Comparison of ENCODE assay signal across 1 cellular context in the genomic region with DNA sequence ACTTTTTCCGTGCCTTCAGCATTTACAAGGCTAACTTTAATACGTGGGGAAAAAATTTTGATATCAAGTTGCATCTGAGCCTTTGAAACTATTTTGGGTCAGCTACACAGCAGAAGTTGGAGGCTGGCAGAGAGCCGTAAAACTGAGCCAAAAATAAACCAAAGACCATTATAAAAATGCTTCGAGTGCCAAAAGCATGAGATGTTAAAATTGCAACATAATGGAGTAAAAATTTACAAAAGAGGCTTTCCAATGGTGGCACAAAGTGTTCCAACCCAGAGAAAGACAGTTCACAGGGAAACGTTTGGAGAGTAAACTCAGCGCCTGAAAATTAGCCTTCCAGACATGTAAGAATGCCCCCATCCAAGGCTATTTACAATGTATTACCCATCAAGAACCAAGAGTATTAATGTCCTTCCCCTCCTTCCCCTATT.
A peak's percentile ranks its signal among the peaks of the same experiment; 100 is the strongest.
TF ChIP-seq lines count a peak whose summit lies in the region.

No MANE protein-coding gene starts in this region.

TF ChIP-seq in SK-N-SH, 30 proteins besides CTCF, POLR2A, EP300 and RAD21 (continued from another document):
- TF ChIP-seq, protein P1, sequence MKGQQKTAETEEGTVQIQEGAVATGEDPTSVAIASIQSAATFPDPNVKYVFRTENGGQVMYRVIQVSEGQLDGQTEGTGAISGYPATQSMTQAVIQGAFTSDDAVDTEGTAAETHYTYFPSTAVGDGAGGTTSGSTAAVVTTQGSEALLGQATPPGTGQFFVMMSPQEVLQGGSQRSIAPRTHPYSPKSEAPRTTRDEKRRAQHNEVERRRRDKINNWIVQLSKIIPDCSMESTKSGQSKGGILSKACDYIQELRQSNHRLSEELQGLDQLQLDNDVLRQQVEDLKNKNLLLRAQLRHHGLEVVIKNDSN (IDR thresholded peaks at IDR 0.05; ENCODE audit: borderline replicate concordance, low read depth): no peak
- TF ChIP-seq MEF2A (IDR thresholded peaks at IDR 0.05; ENCODE audit: borderline replicate concordance, low read depth) (peak; percentile 94), MAX (IDR thresholded peaks at IDR 0.05; ENCODE audit: low read depth) (no peak), EZH2phosphoT487 (IDR thresholded peaks at IDR 0.05; ENCODE audit: borderline replicate concordance, low read depth) (no peak), CHD2 (IDR thresholded peaks at IDR 0.05; ENCODE audit: low read length, partially characterized antibody) (no peak), TEAD4 (IDR thresholded peaks at IDR 0.05; ENCODE audit: borderline replicate concordance, insufficient read depth) (peak; percentile 57; the same call in 1 of the 2 replicates), GABPA (IDR thresholded peaks at IDR 0.05; ENCODE audit: low read depth) (no peak), GATA2 (CRISPR knock-in tag; IDR thresholded peaks at IDR 0.05) (no peak), POLR2AphosphoS5 (IDR thresholded peaks at IDR 0.05; ENCODE audit: low read depth, low read length) (no peak), ELF1 (IDR thresholded peaks at IDR 0.05) (no peak), TAF1 (IDR thresholded peaks at IDR 0.05; ENCODE audit: borderline replicate concordance, low read depth, low read length) (no peak), NRF1 (IDR thresholded peaks at IDR 0.05; ENCODE audit: low read depth, low read length) (no peak), RFX5 (IDR thresholded peaks at IDR 0.05; ENCODE audit: low read length) (no peak), MXI1 (IDR thresholded peaks at IDR 0.05; ENCODE audit: low read depth, low read length) (no peak), YY1 (IDR thresholded peaks at IDR 0.05; ENCODE audit: low read depth) (no peak)
- TF ChIP-seq, protein P2, sequence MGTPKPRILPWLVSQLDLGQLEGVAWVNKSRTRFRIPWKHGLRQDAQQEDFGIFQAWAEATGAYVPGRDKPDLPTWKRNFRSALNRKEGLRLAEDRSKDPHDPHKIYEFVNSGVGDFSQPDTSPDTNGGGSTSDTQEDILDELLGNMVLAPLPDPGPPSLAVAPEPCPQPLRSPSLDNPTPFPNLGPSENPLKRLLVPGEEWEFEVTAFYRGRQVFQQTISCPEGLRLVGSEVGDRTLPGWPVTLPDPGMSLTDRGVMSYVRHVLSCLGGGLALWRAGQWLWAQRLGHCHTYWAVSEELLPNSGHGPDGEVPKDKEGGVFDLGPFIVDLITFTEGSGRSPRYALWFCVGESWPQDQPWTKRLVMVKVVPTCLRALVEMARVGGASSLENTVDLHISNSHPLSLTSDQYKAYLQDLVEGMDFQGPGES (IDR thresholded peaks at IDR 0.05; ENCODE audit: low read depth, low read length): no peak
TF ChIP-seq in SK-N-SH: peak in this region for 7.
